ENCODE assay signal across 8 cellular contexts in genomic region chr9:2655411-2655901, GRCh38. TPM values are rescaled to one million over a fixed set of nuclear protein-coding genes. Genes with fewer than 3 reads are reported as not detected.
DNase-seq lines count a peak whose midpoint lies in the region; ATAC-seq and TF ChIP-seq lines count a peak whose summit lies in the region.

No MANE protein-coding gene starts in this region.

- H3K4me1 Mint-ChIP-seq in neural progenitor cell = no peaks in the 10 kb centered on the region

- no peaks in the 10 kb centered on the region for H3K27me3 Mint-ChIP-seq in neural progenitor cell (ENCODE audit: insufficient read depth, low read depth)

- H3K9me3 Mint-ChIP-seq in neural progenitor cell = no peaks in the 10 kb centered on the region

- no peak overlapping the region for H3K4me3 ChIP-seq in neural progenitor cell

- no peaks in the 10 kb centered on the region for H4K20me1 ChIP-seq in neural progenitor cell (ENCODE audit: low read depth)

- no peaks in the 10 kb centered on the region for H3K79me2 ChIP-seq in neural progenitor cell (ENCODE audit: low read depth)

- peak; percentile 43 for ATAC-seq in HG02763 (IDR thresholded peaks at IDR 0.05; ENCODE audit: unreplicated experiment)
- ATAC-seq in GM21515 (IDR thresholded peaks at IDR 0.05; ENCODE audit: unreplicated experiment) = no peak

- H3K4me1 ChIP-seq in neural progenitor cell = no peaks in the 10 kb centered on the region

- H3F3A ChIP-seq in neural progenitor cell (ENCODE audit: low read depth) = no peaks in the 10 kb centered on the region

- no peaks in the 10 kb centered on the region for H3K9me3 ChIP-seq in neural progenitor cell (ENCODE audit: low read depth)

- no peaks in the 10 kb centered on the region for H3K36me3 ChIP-seq in neural progenitor cell

- no peak for TF ChIP-seq CTCF in neural progenitor cell (IDR thresholded peaks at IDR 0.05)

- H3K27ac Mint-ChIP-seq in neural progenitor cell = no peak overlapping the region

- H3K4me3 Mint-ChIP-seq in neural progenitor cell = no peak overlapping the region

- H3K27me3 ChIP-seq in neural progenitor cell = no peaks in the 10 kb centered on the region

- peaks cover 24% of the 10 kb centered on the region for H3K36me3 Mint-ChIP-seq in neural progenitor cell

- no peak overlapping the region for H2AFZ ChIP-seq in neural progenitor cell (replicated peaks)

- no peak overlapping the region for H3K27ac ChIP-seq in neural progenitor cell

- no peak overlapping the region for H3K9ac ChIP-seq in neural progenitor cell

- DNase-seq in COLO829 (ENCODE audit: low spot score) = peak; percentile 25
- DNase-seq in SKM-1 treated with dmso at 0.1 percent for 144 hours (lab: John Stamatoyannopoulos, UW; ENCODE audit: unreplicated experiment) = peak; percentile 65
- DNase-seq in fibroblast of gingiva (ENCODE audit: low read depth) = peak; percentile 60
- peak; percentile 0 to 36 (median 25) for DNase-seq in stimulated activated CD4-positive, alpha-beta T cell treated with anti-CD3 and anti-CD28 coated beads, TNF-alpha, amount 100 ng/mL, for 48 hours (ENCODE audit: low read depth in 3 of 3)
- no peak for DNase-seq in neural progenitor cell (ENCODE audit: low spot score)
- no peak for DNase-seq in GM19238 (ENCODE audit: insufficient read length, low spot score)

- H3K4me2 ChIP-seq in neural progenitor cell = no peak overlapping the region

RNA-seq across cellular contexts. Expression of gene VLDLR, which starts 33.9 kb away (rescaled TPM):
- 16.2 and 16.4 TPM in 2 replicates for total RNA-seq in neural progenitor cell (ENCODE audit: low replicate concordance)

Comparison
In these comparisons a context has a peak if more than half of its experiments do, and no peak if none do; other contexts are left out.
1. DNase-seq: peak in COLO829 (single experiment), SKM-1 treated with dmso at 0.1 percent for 144 hours (single experiment), fibroblast of gingiva (single experiment) and stimulated activated CD4-positive, alpha-beta T cell treated with anti-CD3 and anti-CD28 coated beads, TNF-alpha, amount 100 ng/mL, for 48 hours (3 of 3); none in neural progenitor cell (single experiment) and GM19238 (single experiment).